In genomic region chr19:47045867-47046470, GRCh38 we compare ENCODE assay signal across 20 cellular contexts. TPM values are rescaled to one million over a fixed set of nuclear protein-coding genes. Genes with fewer than 3 reads are reported as not detected.
A peak's percentile ranks its signal among the peaks of the same experiment; 100 is the strongest.
DNase-seq lines count a peak whose midpoint lies in the region; ATAC-seq and TF ChIP-seq lines count a peak whose summit lies in the region.
"Had no signal": no experiment of that assay in that cellular context is flagged by ENCODE, and none has a peak within 500 bp of the region (broad histone marks: within the 10 kb centered on the region; RNA-seq: fewer than 3 reads in every experiment).

No MANE protein-coding gene starts in this region.

- H3K4me3 ChIP-seq in NB4 (ENCODE audit: low read depth, low read length), result no peak overlapping the region

- intact Hi-C loops in Right ventricle myocardium inferior (cut with DNase I), result loop anchor here (5.0 kb wide), 1 partner anchor 66 kb away; the partner anchor contains the start of gene ZC3H4
- intact Hi-C loops in left cardiac atrium (cut with DNase I), result no loop called here

- TF ChIP-seq CTCF in NB4 (IDR thresholded peaks at IDR 0.05; ENCODE audit: low read depth, low read length), result no peak

- DNase-seq in Right ventricle myocardium inferior (ENCODE audit: missing footprints) (peak; percentile 61), left cardiac atrium (no peak), NB4 (ENCODE audit: low read depth) (peak; percentile 24), islet precursor cell (peak; percentile 51), HuH-7.5 (ENCODE audit: low spot score) (no peak), Kasumi-1 (lab: John Stamatoyannopoulos, UW) (no peak), cerebellum (ENCODE audit: low spot score) (no peak)
- DNase-seq in effector CD4-positive, alpha-beta T cell, result no peak
- DNase-seq: 8988T; DMS79; GOT3; NCI-H1092 treated with DMSO at 0.1 percent for 48 hours; NCI-H1436 treated with DMSO at 0.1 percent for 48 hours; NCI-H1930; NCI-H510A; NCI-H748 treated with DMSO at 0.1 percent for 48 hours; NK-92 treated with Interleukin-12 subunit alpha and Interleukin-12 subunit beta, amount 100 ng/mL, for 24 hours had no signal

- TF ChIP-seq POLR2A in NB4 (IDR thresholded peaks at IDR 0.05; ENCODE audit: extremely low read depth, insufficient read length), result no peak

- ATAC-seq in Right ventricle myocardium inferior, result no peak
- no peak for ATAC-seq in left cardiac atrium
- ATAC-seq: HCT116, Panc1, SK-N-SH treated with all-trans-retinoic acid at 6 μM for 48 hours had no signal

RNA-seq across cellular contexts. Expression of gene TMEM160, which starts 2.5 kb away (rescaled TPM):
- total RNA-seq in Right ventricle myocardium inferior (27.7 TPM), left cardiac atrium (10 to 100 TPM; 30.6 to 35.8 TPM), cerebellum (12.2 TPM)

RNA-seq across cellular contexts. Expression of gene NPAS1, which starts 26.3 kb away (rescaled TPM):
- total RNA-seq in Right ventricle myocardium inferior (not detected), left cardiac atrium (1 to 10 TPM in 1 of 2 donors, under 1 TPM in 1; 0.44 to 1.2 TPM), cerebellum (0.36 TPM)

Comparison
In these comparisons a context has a peak if more than half of its experiments do, and no peak if none do; other contexts are left out.
1. DNase-seq: peak in Right ventricle myocardium inferior (single experiment), NB4 (single experiment) and islet precursor cell (single experiment); none in left cardiac atrium (single experiment), HuH-7.5 (single experiment), Kasumi-1 (0 of 2), cerebellum (single experiment) and effector CD4-positive, alpha-beta T cell (single experiment).